18 cellular contexts compared by ENCODE assay signal in genomic region chr12:107169200-107169599, GRCh38.
DNase-seq lines count a peak whose midpoint lies in the region; ATAC-seq and TF ChIP-seq lines count a peak whose summit lies in the region.
"Had no signal": no experiment of that assay in that cellular context is flagged by ENCODE, and none has a peak within 500 bp of the region (broad histone marks: within the 10 kb centered on the region; RNA-seq: fewer than 3 reads in every experiment).

No MANE protein-coding gene starts in this region.

- peaks cover 32% of the 10 kb centered on the region for H3K27me3 Mint-ChIP-seq in mesothelial cell of epicardium (ENCODE audit: low read depth)

- DNase-seq in COR-L47 (lab: John Stamatoyannopoulos, UW) (peak; percentile 86), HPDE6-E6E7 (ENCODE audit: extremely low spot score) (peak; percentile 20), NCI-H69 (lab: John Stamatoyannopoulos, UW) (peak; percentile 89), mesothelial cell of epicardium (ENCODE audit: low spot score in 2 of 2, unreplicated experiment in 2 of 2) (no peak), GM03348 (ENCODE audit: low spot score) (no peak)
- DNase-seq in activated T-cell treated with anti-CD3 and anti-CD28 coated beads, Interleukin-2, amount 50 U/mL, for 48 hours = no peak
- DNase-seq: DMS 273 treated with DMSO at 0.1 percent for 48 hours, H7, MV-4-11, NCI-H1436, NCI-H2107, NCI-H446, NCI-H748 treated with DMSO at 0.1 percent for 48 hours, PC-9 had no signal

- no peaks in the 10 kb centered on the region for H3K9me3 Mint-ChIP-seq in mesothelial cell of epicardium

- no peak overlapping the region for H3K27ac Mint-ChIP-seq in mesothelial cell of epicardium

- ATAC-seq in esophagus mucosa (peak; percentile 51), HG03439 (IDR thresholded peaks at IDR 0.05; ENCODE audit: unreplicated experiment) (no peak)
- ATAC-seq: A549, K562 had no signal

- no peaks in the 10 kb centered on the region for H3K4me1 Mint-ChIP-seq in mesothelial cell of epicardium

- TF ChIP-seq CTCF in mesothelial cell of epicardium (IDR thresholded peaks at IDR 0.05; ENCODE audit: unreplicated experiment) = no peak

- H3K36me3 Mint-ChIP-seq in mesothelial cell of epicardium = no peaks in the 10 kb centered on the region

- no peak overlapping the region for H3K4me3 Mint-ChIP-seq in mesothelial cell of epicardium

Comparison
In these comparisons a context has a peak if more than half of its experiments do, and no peak if none do; other contexts are left out.
1. DNase-seq: peak in COR-L47 (single experiment), HPDE6-E6E7 (single experiment) and NCI-H69 (single experiment); none in mesothelial cell of epicardium (0 of 2), activated T-cell treated with anti-CD3 and anti-CD28 coated beads, Interleukin-2, amount 50 U/mL, for 48 hours (0 of 2) and GM03348 (single experiment).